In genomic region chr11:36672815-36673450, GRCh38 we compare ENCODE assay signal across 8 cellular contexts.
DNase-seq lines count a peak whose midpoint lies in the region; ATAC-seq and TF ChIP-seq lines count a peak whose summit lies in the region.

No MANE protein-coding gene starts in this region.

- H3K27me3 Mint-ChIP-seq in natural killer cell (ENCODE audit: low read depth in 2 of 2) = no peaks in the 10 kb centered on the region
- peaks cover 0 to 6% of the 10 kb centered on the region in 2 donors for H3K27me3 Mint-ChIP-seq in natural killer cell treated with Interleukin-12 subunit alpha and Interleukin-12 subunit beta and Interleukin-15 and Interleukin-18, amount 100 ng/mL, for 72 hours

- H3K27ac ChIP-seq in hepatocyte (no peak overlapping the region), testis (no peak overlapping the region)

- TF ChIP-seq POLR2A in NB4 (IDR thresholded peaks at IDR 0.05; ENCODE audit: extremely low read depth, insufficient read length) (no peak), testis (IDR thresholded peaks at IDR 0.05) (no peak)

- H3K4me1 ChIP-seq in hepatocyte (ENCODE audit: insufficient read depth) (no peaks in the 10 kb centered on the region), testis (no peaks in the 10 kb centered on the region)

- no peaks in the 10 kb centered on the region for H3K9me2 ChIP-seq in hepatocyte (replicated peaks; ENCODE audit: insufficient read depth)

- H3K79me2 ChIP-seq in hepatocyte = no peaks in the 10 kb centered on the region

- H3K9me3 ChIP-seq in hepatocyte (ENCODE audit: low read depth) (no peaks in the 10 kb centered on the region), testis (no peaks in the 10 kb centered on the region), MG63 (peaks cover 6% of the 10 kb centered on the region)

- H3K36me3 ChIP-seq in hepatocyte (replicated peaks; ENCODE audit: insufficient read depth, low read depth) = no peaks in the 10 kb centered on the region
- H3K36me3 ChIP-seq in testis (ENCODE audit: low read depth, missing control alignments) = no peaks in the 10 kb centered on the region
- no peaks in the 10 kb centered on the region for H3K36me3 ChIP-seq in MG63

- ATAC-seq in natural killer cell = no peak
- no peak for ATAC-seq in natural killer cell treated with Interleukin-12 subunit alpha and Interleukin-12 subunit beta and Interleukin-15 and Interleukin-18, amount 100 ng/mL, for 72 hours
- ATAC-seq in GM18873 (IDR thresholded peaks at IDR 0.05; ENCODE audit: low FRiP score, unreplicated experiment) = no peak

- H2AFZ ChIP-seq in hepatocyte = no peak overlapping the region

- WGBS in hepatocyte (ENCODE audit: low lambda C conversion rate, missing lambda C conversion rate) = 70% methylated on average over 5 of the region's 5 CpGs
- 60 to 75% methylated on average over 5 of the region's 5 CpGs for WGBS in testis, 2 donors

- DNase-seq in natural killer cell (no peak), NB4 (ENCODE audit: low read depth) (peak; percentile 36), hepatocyte (ENCODE audit: low spot score) (peak; percentile 31), testis (peak; percentile 44), MG63 (no peak)
- DNase-seq in natural killer cell treated with Interleukin-12 subunit alpha and Interleukin-12 subunit beta and Interleukin-15 and Interleukin-18, amount 100 ng/mL, for 72 hours (ENCODE audit: low spot score) = no peak

- H4K20me1 ChIP-seq in hepatocyte (ENCODE audit: insufficient read depth, poor library complexity, severe bottlenecking) = no peaks in the 10 kb centered on the region

- no peaks in the 10 kb centered on the region for H3K36me3 Mint-ChIP-seq in natural killer cell
- no peaks in the 10 kb centered on the region for H3K36me3 Mint-ChIP-seq in natural killer cell treated with Interleukin-12 subunit alpha and Interleukin-12 subunit beta and Interleukin-15 and Interleukin-18, amount 100 ng/mL, for 72 hours

- no peaks in the 10 kb centered on the region for H3K27me3 ChIP-seq in hepatocyte
- H3K27me3 ChIP-seq in testis = no peaks in the 10 kb centered on the region
- H3K27me3 ChIP-seq in MG63 = no peaks in the 10 kb centered on the region

- TF ChIP-seq CTCF in natural killer cell (IDR thresholded peaks at IDR 0.05) (peak; percentile 98), NB4 (IDR thresholded peaks at IDR 0.05; ENCODE audit: low read depth, low read length) (peak; percentile 33), WI38 (IDR thresholded peaks at IDR 0.05; ENCODE audit: low read depth, low read length) (peak; percentile 42; the same call in 1 of the 2 replicates), hepatocyte (IDR thresholded peaks at IDR 0.05; ENCODE audit: poor library complexity) (peak; percentile 66), testis (IDR thresholded peaks at IDR 0.05) (peak; percentile 47 to 86 (median 74))

- no peak overlapping the region for H3K4me2 ChIP-seq in hepatocyte

- H3K27ac Mint-ChIP-seq in natural killer cell = no peak overlapping the region
- no peak overlapping the region for H3K27ac Mint-ChIP-seq in natural killer cell treated with Interleukin-12 subunit alpha and Interleukin-12 subunit beta and Interleukin-15 and Interleukin-18, amount 100 ng/mL, for 72 hours

- no peaks in the 10 kb centered on the region for H3K9me3 Mint-ChIP-seq in natural killer cell
- no peaks in the 10 kb centered on the region for H3K9me3 Mint-ChIP-seq in natural killer cell treated with Interleukin-12 subunit alpha and Interleukin-12 subunit beta and Interleukin-15 and Interleukin-18, amount 100 ng/mL, for 72 hours

- no peak overlapping the region for H3K4me3 ChIP-seq in NB4 (ENCODE audit: low read depth, low read length)
- no peak overlapping the region for H3K4me3 ChIP-seq in WI38 (ENCODE audit: low read depth, low read length)
- H3K4me3 ChIP-seq in hepatocyte = no peak overlapping the region
- no peak overlapping the region for H3K4me3 ChIP-seq in testis
- H3K4me3 ChIP-seq in MG63 = no peak overlapping the region

- H3K4me3 Mint-ChIP-seq in natural killer cell = no peak overlapping the region
- no peak overlapping the region for H3K4me3 Mint-ChIP-seq in natural killer cell treated with Interleukin-12 subunit alpha and Interleukin-12 subunit beta and Interleukin-15 and Interleukin-18, amount 100 ng/mL, for 72 hours

- H3K4me1 Mint-ChIP-seq in natural killer cell = no peaks in the 10 kb centered on the region
- H3K4me1 Mint-ChIP-seq in natural killer cell treated with Interleukin-12 subunit alpha and Interleukin-12 subunit beta and Interleukin-15 and Interleukin-18, amount 100 ng/mL, for 72 hours (ENCODE audit: low read depth in 2 of 2) = no peaks in the 10 kb centered on the region

- intact Hi-C loops in natural killer cell (cut with micrococcal nuclease) = loop anchor here (1.0 to 2.0 kb wide), 2 partner anchors 109 to 380 kb away; no protein-coding TSS in a partner anchor
- intact Hi-C loops in testis (cut with DNase I; ENCODE audit: low total_unique reads) = no loop called here

Comparison
In these comparisons a context has a peak if more than half of its experiments do, and no peak if none do; other contexts are left out.
1. DNase-seq: peak in NB4 (single experiment), hepatocyte (single experiment) and testis (single experiment); none in natural killer cell (single experiment), natural killer cell treated with Interleukin-12 subunit alpha and Interleukin-12 subunit beta and Interleukin-15 and Interleukin-18, amount 100 ng/mL, for 72 hours (single experiment) and MG63 (single experiment).
2. CTCF ChIP-seq: peak in every context shown above with its lines; median percentile 98 in natural killer cell; 74 in testis; 66 in hepatocyte; 42 in WI38; 33 in NB4.